In genomic region chr3:129314757-129315385, GRCh38 we compare ENCODE assay signal across 8 cellular contexts. TPM values are rescaled to one million over a fixed set of nuclear protein-coding genes. Genes with fewer than 3 reads are reported as not detected.
A peak's percentile ranks its signal among the peaks of the same experiment; 100 is the strongest.
DNase-seq lines count a peak whose midpoint lies in the region; ATAC-seq, FAIRE-seq and TF ChIP-seq lines count a peak whose summit lies in the region.

No MANE protein-coding gene starts in this region.

- peak overlapping the region; percentile 79 to 100 for H3K9ac ChIP-seq in K562 (ENCODE audit: insufficient read depth in 1 of 2, low read depth in 2 of 2, low read length in 2 of 2)

- H4K20me1 ChIP-seq in K562 (replicated peaks; ENCODE audit: control insufficient read depth, insufficient read depth, low read length): peaks cover 5% of the 10 kb centered on the region; the same call in 1 of the 2 replicates

- H3K27me3 ChIP-seq in K562 (ENCODE audit: control insufficient read depth in 2 of 2, insufficient read depth in 2 of 2, low read length in 2 of 2): no peaks in the 10 kb centered on the region

- TF ChIP-seq CTCF in CD14-positive monocyte (IDR thresholded peaks at IDR 0.05) (no peak), K562 (IDR thresholded peaks at IDR 0.05 in 2 of 3, conservative IDR thresholded peaks at IDR 0.05 in 1 of 3; ENCODE audit: insufficient read depth in 2 of 3, low read depth in 1 of 3, low read length in 3 of 3) (peak; percentile 10 to 37 (median 32); a peak in 3 of 6 replicates)

- ATAC-seq in GM21576 (IDR thresholded peaks at IDR 0.05; ENCODE audit: unreplicated experiment) (peak; percentile 29), K562 (peak; percentile 68), HG02623 (IDR thresholded peaks at IDR 0.05; ENCODE audit: unreplicated experiment) (no peak)

- H3K36me3 ChIP-seq in K562 (ENCODE audit: control insufficient read depth, insufficient read depth, low read length): no peaks in the 10 kb centered on the region

- H3K9me3 ChIP-seq in K562 (replicated peaks; ENCODE audit: control insufficient read depth, insufficient read depth, low read depth, low read length): no peaks in the 10 kb centered on the region

- under 1% methylated on average over 29 of the region's 59 CpGs for WGBS in K562 (ENCODE audit: insufficient coverage, low coverage, missing lambda C conversion rate)

- peak overlapping the region; percentile 78 for H3K4me3 ChIP-seq in K562

- H3K4me1 Mint-ChIP-seq in CD14-positive monocyte: peaks cover 44% of the 10 kb centered on the region

- no peaks in the 10 kb centered on the region for H3K9me1 ChIP-seq in K562 (ENCODE audit: control insufficient read depth, insufficient read depth, low read length)

- peak overlapping the region; percentile 40; the same call in 1 of the 2 replicates for H2AFZ ChIP-seq in K562 (ENCODE audit: low read depth, low read length)

- peaks cover 1 to 14% (median 4%) of the 10 kb centered on the region in 3 donors for H3K27me3 Mint-ChIP-seq in CD14-positive monocyte (ENCODE audit: low read depth in 3 of 3)

- peak overlapping the region; percentile 96 to 97 for H3K4me3 Mint-ChIP-seq in CD14-positive monocyte

- in situ Hi-C loops in K562 (cut with MboI): no loop called here

- BruUV-seq in K562 (replicated peaks; lab: Mats Ljungman, UMichigan): no TSS peak

- H3K4me2 ChIP-seq in K562 (ENCODE audit: insufficient read depth, low read length): peak overlapping the region; percentile 91

- CTCF ChIA-PET in K562 (lab: Yijun Ruan, JAX; ENCODE audit: low intra/inter-chr PET ratio): interaction anchor here (0.6 kb wide), 1 partner anchor 1104 kb away, joined by 3 read pairs; no protein-coding TSS in a partner anchor

- FAIRE-seq in K562 (lab: Jason Lieb, UNC): peak; percentile 26

- peak overlapping the region in 6 of 7 donors; percentile 19 to 82 (median 66) for H3K27ac Mint-ChIP-seq in CD14-positive monocyte

- TF ChIP-seq RAD21 in K562 (CRISPR knock-in tag; conservative IDR thresholded peaks at IDR 0.05 in 1 of 2, IDR thresholded peaks at IDR 0.05 in 1 of 2): peak in 1 of 2 experiments; percentile 27; a peak in 2 of 4 replicates

- H3K4me1 ChIP-seq in K562 (replicated peaks in 1 of 2; ENCODE audit: control insufficient read depth in 2 of 2, insufficient read depth in 2 of 2, low read length in 2 of 2): peaks cover 18 to 35% of the 10 kb centered on the region in 2 experiments; a peak in 4 of 5 replicates

- no peak for TF ChIP-seq POLR2A in K562 (conservative IDR thresholded peaks at IDR 0.05)

- H3K9me3 Mint-ChIP-seq in CD14-positive monocyte: peaks cover 0 to 2% (median 0%) of the 10 kb centered on the region in 7 donors

- no peaks in the 10 kb centered on the region for H3K36me3 Mint-ChIP-seq in CD14-positive monocyte

- peak overlapping the region; percentile 79 for H3K27ac ChIP-seq in K562 (ENCODE audit: extremely low read depth, low read depth, low read length)

- intact Hi-C loops in CD14-positive monocyte (cut with micrococcal nuclease) (loop anchor here (5.0 to 10.0 kb wide), 2 partner anchors 38 to 340 kb away; partner anchors contain the start of gene HMCES (in 1 of the 2)), K562 (cut with micrococcal nuclease) (loop anchor here (2.0 kb wide), 1 partner anchor 36 kb away; the partner anchor contains the start of gene HMCES), posterior vena cava (cut with DNase I) (loop anchor here in 1 of 2 donors (2.0 kb wide), 1 partner anchor 36 kb away; the partner anchor contains the start of gene HMCES)

- peaks cover 17% of the 10 kb centered on the region for H3K79me2 ChIP-seq in K562 (ENCODE audit: control insufficient read depth, insufficient read depth, low read length)

- DNase-seq in CD14-positive monocyte (ENCODE audit: low spot score) (no peak), NCI-H1436 (lab: John Stamatoyannopoulos, UW) (peak; percentile 98), SW480 (ENCODE audit: low spot score) (peak; percentile 59), K562 (ENCODE audit: extremely low read depth in 1 of 4, low spot score in 3 of 4) (peak; percentile 79 to 88 (median 84)), hepatic stellate cell (ENCODE audit: low spot score) (peak; percentile 91), posterior vena cava (ENCODE audit: low spot score) (peak; percentile 95)

- TF ChIP-seq EP300 in K562 (IDR thresholded peaks at IDR 0.05; ENCODE audit: low read length): no peak

- POLR2A ChIA-PET in K562 (lab: Yijun Ruan, JAX): interaction anchor here (0.7 to 2.5 kb wide), 9 partner anchors 10 to 378 kb away, joined by 3 to 20 read pairs (median 5); partner anchors contain the start of gene HMCES

TF ChIP-seq in K562, 482 proteins besides CTCF, POLR2A, EP300 and RAD21 (continues in another document):
- no peak for TF ChIP-seq IFI16 (CRISPR knock-in tag; IDR thresholded peaks at IDR 0.05)
- TF ChIP-seq, protein P1, sequence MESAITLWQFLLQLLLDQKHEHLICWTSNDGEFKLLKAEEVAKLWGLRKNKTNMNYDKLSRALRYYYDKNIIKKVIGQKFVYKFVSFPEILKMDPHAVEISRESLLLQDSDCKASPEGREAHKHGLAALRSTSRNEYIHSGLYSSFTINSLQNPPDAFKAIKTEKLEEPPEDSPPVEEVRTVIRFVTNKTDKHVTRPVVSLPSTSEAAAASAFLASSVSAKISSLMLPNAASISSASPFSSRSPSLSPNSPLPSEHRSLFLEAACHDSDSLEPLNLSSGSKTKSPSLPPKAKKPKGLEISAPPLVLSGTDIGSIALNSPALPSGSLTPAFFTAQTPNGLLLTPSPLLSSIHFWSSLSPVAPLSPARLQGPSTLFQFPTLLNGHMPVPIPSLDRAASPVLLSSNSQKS (CRISPR knock-in tag; IDR thresholded peaks at IDR 0.05): no peak
- peak; percentile 1 for TF ChIP-seq TBP (optimal IDR thresholded peaks at IDR 0.05; ENCODE audit: low read depth, low read length)
- peak; percentile 23; the same call in 1 of the 2 replicates for TF ChIP-seq SOX6 (IDR thresholded peaks at IDR 0.05)
- TF ChIP-seq CTBP1 (IDR thresholded peaks at IDR 0.05; ENCODE audit: borderline replicate concordance): peak; percentile 88
- TF ChIP-seq, protein P2, sequence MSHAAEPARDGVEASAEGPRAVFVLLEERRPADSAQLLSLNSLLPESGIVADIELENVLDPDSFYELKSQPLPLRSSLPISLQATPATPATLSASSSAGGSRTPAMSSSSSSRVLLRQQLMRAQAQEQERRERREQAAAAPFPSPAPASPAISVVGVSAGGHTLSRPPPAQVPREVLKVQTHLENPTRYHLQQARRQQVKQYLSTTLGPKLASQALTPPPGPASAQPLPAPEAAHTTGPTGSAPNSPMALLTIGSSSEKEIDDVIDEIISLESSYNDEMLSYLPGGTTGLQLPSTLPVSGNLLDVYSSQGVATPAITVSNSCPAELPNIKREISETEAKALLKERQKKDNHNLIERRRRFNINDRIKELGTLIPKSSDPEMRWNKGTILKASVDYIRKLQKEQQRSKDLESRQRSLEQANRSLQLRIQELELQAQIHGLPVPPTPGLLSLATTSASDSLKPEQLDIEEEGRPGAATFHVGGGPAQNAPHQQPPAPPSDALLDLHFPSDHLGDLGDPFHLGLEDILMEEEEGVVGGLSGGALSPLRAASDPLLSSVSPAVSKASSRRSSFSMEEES (CRISPR knock-in tag; IDR thresholded peaks at IDR 0.05): no peak
- TF ChIP-seq EGR1 (conservative IDR thresholded peaks at IDR 0.05): no peak
- no peak for TF ChIP-seq ZNF143 (CRISPR knock-in tag; IDR thresholded peaks at IDR 0.05)
- TF ChIP-seq ZNF239 (CRISPR knock-in tag; IDR thresholded peaks at IDR 0.05): no peak
- no peak for TF ChIP-seq HIVEP1 (CRISPR knock-in tag; IDR thresholded peaks at IDR 0.05)
- no peak for TF ChIP-seq RFX7 (CRISPR knock-in tag; IDR thresholded peaks at IDR 0.05)
- no peak for TF ChIP-seq ETV1 (tag; conservative IDR thresholded peaks at IDR 0.05; ENCODE audit: low read depth)
- TF ChIP-seq, protein P3, sequence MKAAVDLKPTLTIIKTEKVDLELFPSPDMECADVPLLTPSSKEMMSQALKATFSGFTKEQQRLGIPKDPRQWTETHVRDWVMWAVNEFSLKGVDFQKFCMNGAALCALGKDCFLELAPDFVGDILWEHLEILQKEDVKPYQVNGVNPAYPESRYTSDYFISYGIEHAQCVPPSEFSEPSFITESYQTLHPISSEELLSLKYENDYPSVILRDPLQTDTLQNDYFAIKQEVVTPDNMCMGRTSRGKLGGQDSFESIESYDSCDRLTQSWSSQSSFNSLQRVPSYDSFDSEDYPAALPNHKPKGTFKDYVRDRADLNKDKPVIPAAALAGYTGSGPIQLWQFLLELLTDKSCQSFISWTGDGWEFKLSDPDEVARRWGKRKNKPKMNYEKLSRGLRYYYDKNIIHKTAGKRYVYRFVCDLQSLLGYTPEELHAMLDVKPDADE (conservative IDR thresholded peaks at IDR 0.05; ENCODE audit: control insufficient read depth, low read depth, low read length): no peak; the same call in none of the 2 replicates
- TF ChIP-seq ZKSCAN8 (CRISPR knock-in tag; IDR thresholded peaks at IDR 0.05): no peak
- TF ChIP-seq MYNN (IDR thresholded peaks at IDR 0.05): peak; percentile 93
- TF ChIP-seq MYNN (CRISPR knock-in tag; IDR thresholded peaks at IDR 0.05): no peak; the same call in 1 of the 2 replicates
- no peak for TF ChIP-seq ZNF766 (CRISPR knock-in tag; conservative IDR thresholded peaks at IDR 0.05)

RNA-seq across cellular contexts. Expression of gene HMCES, which starts 36.2 kb away (rescaled TPM):
- polyA plus RNA-seq in CD14-positive monocyte: 10 to 100 TPM; 18.0 to 23.0 TPM
- 5.1 and 8.1 TPM in 2 replicates for total RNA-seq in K562 (2011; cell fraction: chromatin; rRNA removed; ENCODE audit: low replicate concordance)
- total RNA-seq in K562 (2011; cell fraction: nucleolus; rRNA removed): 6.2 and 9.0 TPM in 2 replicates
- total RNA-seq in K562 (2011; cell fraction: nucleoplasm; rRNA removed): 5.4 and 7.0 TPM in 2 replicates
- total RNA-seq in K562 (2014; rRNA removed): 23.5 and 36.1 TPM in 2 replicates
- 18.8 and 20.2 TPM in 2 replicates for total RNA-seq in K562 (2014; rRNA removed; fragmentation: Illumina TruSeq; extraction: Trizol)
- 18.1 and 20.6 TPM in 2 replicates for total RNA-seq in K562 (2015; rRNA removed; fragmentation: Illumina TruSeq; extraction: Trizol)
- 34.7 and 42.6 TPM in 2 replicates for total RNA-seq in K562 (2021)
- polyA plus RNA-seq in K562 (2011; rRNA removed): 21.7 and 24.8 TPM in 2 replicates
- polyA plus RNA-seq in K562 (2011; cell fraction: cytosol; rRNA removed): 15.4 and 17.0 TPM in 2 replicates
- 12.7 and 14.4 TPM in 2 replicates for polyA plus RNA-seq in K562 (2011; cell fraction: nucleus; rRNA removed)
- 34.9 and 43.6 TPM in 2 replicates for polyA plus RNA-seq in K562 (2012)
- polyA plus RNA-seq in K562 (2014; fragmentation: Illumina TruSeq; extraction: Trizol): 45.3 and 46.9 TPM in 2 replicates
- polyA plus RNA-seq in K562 (2014; fragmentation: Nextera tagmentation; extraction: Ambion mirVana): 10 to 100 TPM; 23.0 to 25.2 TPM
- 26.7 and 27.6 TPM in 2 replicates for polyA plus RNA-seq in K562 (2014; rRNA removed)
- 14.1 and 16.4 TPM in 2 replicates for polyA minus RNA-seq in K562 (2011; rRNA and poly(A)+ RNA removed)
- 13.3 and 19.9 TPM in 2 replicates for polyA minus RNA-seq in K562 (2011; cell fraction: cytosol; rRNA and poly(A)+ RNA removed)
- polyA minus RNA-seq in K562 (2011; cell fraction: nucleus; rRNA and poly(A)+ RNA removed): 4.2 and 6.3 TPM in 2 replicates
- total RNA-seq in posterior vena cava: 10 to 100 TPM; 24.5 to 25.2 TPM
